In the genomic region with DNA sequence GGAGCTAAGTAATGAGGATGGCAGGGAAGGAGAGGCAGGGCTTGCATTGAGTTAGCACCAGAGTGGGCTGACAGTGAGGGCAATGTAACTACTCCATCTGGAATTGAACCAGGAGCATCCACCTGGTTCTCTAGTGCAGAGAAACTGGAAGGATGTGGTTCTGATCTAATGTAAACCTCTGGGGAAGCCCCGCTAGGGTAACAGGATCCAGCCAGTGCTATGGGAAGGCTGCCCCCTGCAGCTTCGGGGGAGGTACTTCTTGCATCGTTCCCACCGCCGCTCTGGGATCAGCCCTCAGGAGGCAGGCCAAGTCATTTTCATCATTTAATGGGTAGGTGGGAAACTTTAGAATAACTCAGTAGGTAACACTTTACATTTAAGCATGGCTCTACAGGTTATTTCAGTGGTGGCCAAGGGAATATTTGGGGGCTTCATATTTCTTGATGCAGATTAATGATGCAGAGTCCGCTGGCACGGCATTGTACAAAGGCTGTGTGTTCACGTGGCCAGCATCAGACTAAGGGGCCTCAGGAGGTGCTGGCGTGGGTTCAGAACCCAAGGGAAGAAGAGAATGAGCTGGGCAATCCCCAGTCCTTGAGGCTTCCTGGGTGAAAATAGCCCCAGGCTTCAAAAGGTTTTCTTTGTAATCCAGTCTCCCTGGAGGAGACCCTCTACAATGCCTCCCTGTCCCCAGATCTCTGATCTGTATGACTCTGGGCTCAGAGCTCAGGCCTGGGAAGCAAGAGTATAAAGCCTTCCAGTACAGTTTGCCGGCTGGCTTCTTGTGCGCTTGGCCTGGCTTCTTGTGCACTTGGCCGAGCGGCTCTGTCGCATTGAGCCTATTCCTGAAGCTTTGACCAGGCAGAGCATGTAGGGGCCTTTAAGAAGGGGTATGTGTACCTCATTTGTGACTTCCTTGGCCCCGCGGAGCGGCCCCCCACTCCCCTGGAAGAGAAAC, we compare ENCODE assay signal across 11 cellular contexts. TPM values are rescaled to one million over a fixed set of nuclear protein-coding genes. Genes with fewer than 3 reads are reported as not detected.
DNase-seq lines count a peak whose midpoint lies in the region; ATAC-seq and TF ChIP-seq lines count a peak whose summit lies in the region.
"Had no signal": no experiment of that assay in that cellular context is flagged by ENCODE, and none has a peak within 500 bp of the region (broad histone marks: within the 10 kb centered on the region; RNA-seq: fewer than 3 reads in every experiment).

No MANE protein-coding gene starts in this region.

- H3K36me3 ChIP-seq in BE2C, result no peaks in the 10 kb centered on the region
- H3K36me3 ChIP-seq in RWPE2 (ENCODE audit: low read depth), result no peaks in the 10 kb centered on the region

- DNase-seq in BE2C, result peak; percentile 20
- no peak for DNase-seq in RWPE2 (ENCODE audit: low spot score)
- DNase-seq in kidney tubule cell (ENCODE audit: low spot score), result peak; percentile 20
- no peak for DNase-seq in NK-92 treated with Interleukin-12 subunit alpha and Interleukin-12 subunit beta, amount 100 ng/mL, for 24 hours (lab: John Stamatoyannopoulos, UW)
- DNase-seq in NCI-H526 treated with DMSO at 0.1 percent for 48 hours (lab: John Stamatoyannopoulos, UW), result no peak
- DNase-seq in effector CD8-positive, alpha-beta T cell (lab: John Stamatoyannopoulos, UW), result no peak
- DNase-seq: GF-D8, mucosa of descending colon, MV-4-11 had no signal

- H3K27me3 ChIP-seq in BE2C, result no peaks in the 10 kb centered on the region
- H3K27me3 ChIP-seq in RWPE2 (ENCODE audit: insufficient read depth, poor library complexity, severe bottlenecking), result no peaks in the 10 kb centered on the region

- TF ChIP-seq CTCF in BE2C (IDR thresholded peaks at IDR 0.05; ENCODE audit: low read depth, low read length) (peak; percentile 51), GM12874 (IDR thresholded peaks at IDR 0.05; ENCODE audit: insufficient read depth, low read depth, low read length) (peak; percentile 36; the same call in 1 of the 2 replicates), RWPE2 (IDR thresholded peaks at IDR 0.05; ENCODE audit: poor library complexity, severe bottlenecking) (peak; percentile 29)

- H3K4me1 ChIP-seq in BE2C (no peaks in the 10 kb centered on the region), RWPE2 (ENCODE audit: insufficient read depth, poor library complexity, severe bottlenecking) (no peaks in the 10 kb centered on the region)

- H3K4me3 ChIP-seq in BE2C (ENCODE audit: low read depth, low read length) (no peak overlapping the region), RWPE2 (ENCODE audit: severe bottlenecking) (no peak overlapping the region)
- H3K4me3 ChIP-seq: mucosa of descending colon had no signal

- H3K9me3 ChIP-seq in BE2C, result no peaks in the 10 kb centered on the region
- no peaks in the 10 kb centered on the region for H3K9me3 ChIP-seq in RWPE2 (ENCODE audit: severe bottlenecking)
- H3K9me3 ChIP-seq: mucosa of descending colon had no signal

- no peak for ATAC-seq in RWPE2 (ENCODE audit: low read depth)
- no peak for ATAC-seq in GM19324 (IDR thresholded peaks at IDR 0.05; ENCODE audit: low FRiP score, unreplicated experiment)
- ATAC-seq: mucosa of descending colon had no signal

- no peak overlapping the region for H3K27ac ChIP-seq in RWPE2 (ENCODE audit: poor library complexity, severe bottlenecking)

RNA-seq across cellular contexts. Expression of gene KAZN, which starts 26.4 kb away (rescaled TPM):
- 1.3 TPM for polyA plus RNA-seq in BE2C (2012; ENCODE audit: insufficient read depth, insufficient read length, low read depth)

Comparison
In these comparisons a context has a peak if more than half of its experiments do, and no peak if none do; other contexts are left out.
1. DNase-seq: peak in BE2C (single experiment) and kidney tubule cell (single experiment); none in RWPE2 (single experiment), NK-92 treated with Interleukin-12 subunit alpha and Interleukin-12 subunit beta, amount 100 ng/mL, for 24 hours (single experiment), NCI-H526 treated with DMSO at 0.1 percent for 48 hours (single experiment) and effector CD8-positive, alpha-beta T cell (single experiment).
2. Peak in every context shown above with its lines, with median percentiles within 50 percentile points of each other: CTCF ChIP-seq.